Comparison of ENCODE assay signal across 1 cellular context in genomic region chr16:81035975-81036750, GRCh38.
A peak's percentile ranks its signal among the peaks of the same experiment; 100 is the strongest.
TF ChIP-seq lines count a peak whose summit lies in the region.

No MANE protein-coding gene starts in this region.

TF ChIP-seq in K562, 482 proteins besides CTCF, POLR2A, EP300 and RAD21 (continued from another document and continues in another):
- TF ChIP-seq ZBTB11 (CRISPR knock-in tag; IDR thresholded peaks at IDR 0.05) (peak in 2 of 3 experiments; percentile 41 to 53; a peak in 2 of 6 replicates), ZBTB7A (IDR thresholded peaks at IDR 0.05; ENCODE audit: borderline replicate concordance, control insufficient read depth, low read depth, low read length) (0 out of 2 replicates have a peak, but pooled peaks have one; percentile 36), COPS2 (conservative IDR thresholded peaks at IDR 0.05) (no peak), NCOA2 (IDR thresholded peaks at IDR 0.05; ENCODE audit: partially characterized antibody in 2 of 2) (no peak), CAMTA2 (CRISPR knock-in tag; conservative IDR thresholded peaks at IDR 0.05) (no peak), ZHX1 (conservative IDR thresholded peaks at IDR 0.05; ENCODE audit: low read length) (no peak), MAFF (IDR thresholded peaks at IDR 0.05; ENCODE audit: low read length) (no peak), HNRNPUL1 (IDR thresholded peaks at IDR 0.05; ENCODE audit: low read length) (no peak), THRAP3 (IDR thresholded peaks at IDR 0.05; ENCODE audit: borderline replicate concordance) (no peak), HDAC8 (tag; IDR thresholded peaks at IDR 0.05) (no peak), PPARD (CRISPR knock-in tag; IDR thresholded peaks at IDR 0.05) (no peak), ZFP30 (CRISPR knock-in tag; IDR thresholded peaks at IDR 0.05; ENCODE audit: borderline replicate concordance) (no peak), NR0B1 (IDR thresholded peaks at IDR 0.05; ENCODE audit: partially characterized antibody) (no peak), HMG20B (CRISPR knock-in tag; IDR thresholded peaks at IDR 0.05) (no peak), PCBP2 (IDR thresholded peaks at IDR 0.05; ENCODE audit: low read depth, low read length, poor library complexity, severe bottlenecking) (no peak), CHD1 (IDR thresholded peaks at IDR 0.05; ENCODE audit: low read length) (peak; percentile 72), STAT5A (IDR thresholded peaks at IDR 0.05; ENCODE audit: borderline replicate concordance, low read length) (no peak), CBX3 (IDR thresholded peaks at IDR 0.05; ENCODE audit: borderline replicate concordance in 1 of 2, low read length in 2 of 2) (no peak), SREBF1 (IDR thresholded peaks at IDR 0.05; ENCODE audit: borderline replicate concordance, low read depth, low read length) (no peak), SLC30A9 (CRISPR knock-in tag; IDR thresholded peaks at IDR 0.05) (no peak), ZNF232 (CRISPR knock-in tag; IDR thresholded peaks at IDR 0.05) (no peak), SAP30 (IDR thresholded peaks at IDR 0.05; ENCODE audit: borderline replicate concordance, insufficient read depth, low read depth, low read length, poor library complexity, severe bottlenecking) (peak; percentile 67), HDGF (IDR thresholded peaks at IDR 0.05) (no peak), ZNF57 (CRISPR knock-in tag; IDR thresholded peaks at IDR 0.05) (no peak), ZFX (CRISPR knock-in tag; IDR thresholded peaks at IDR 0.05) (peak; percentile 70), PHB2 (IDR thresholded peaks at IDR 0.05; ENCODE audit: low read depth) (no peak), GTF2B (IDR thresholded peaks at IDR 0.05; ENCODE audit: extremely low read depth, insufficient read length) (no peak), MEIS2 (IDR thresholded peaks at IDR 0.05; ENCODE audit: partially characterized antibody) (no peak), ZNF134 (CRISPR knock-in tag; conservative IDR thresholded peaks at IDR 0.05) (no peak), POLR3A (IDR thresholded peaks at IDR 0.05; ENCODE audit: borderline replicate concordance, extremely low read depth, insufficient read depth, insufficient read length) (no peak), ZNF140 (CRISPR knock-in tag; IDR thresholded peaks at IDR 0.05) (no peak), ZNF639 (CRISPR knock-in tag; conservative IDR thresholded peaks at IDR 0.05 in 1 of 2, IDR thresholded peaks at IDR 0.05 in 1 of 2) (no peak), CREM (IDR thresholded peaks at IDR 0.05; ENCODE audit: low read depth) (no peak), RNF2 (IDR thresholded peaks at IDR 0.05) (no peak), ZKSCAN1 (IDR thresholded peaks at IDR 0.05; ENCODE audit: low read depth, low read length) (no peak), RBFOX2 (IDR thresholded peaks at IDR 0.05; ENCODE audit: low read depth, low read length) (peak; percentile 46; the same call in 1 of the 2 replicates), THAP12 (CRISPR knock-in tag; IDR thresholded peaks at IDR 0.05) (no peak), ZNF354B (CRISPR knock-in tag; IDR thresholded peaks at IDR 0.05) (no peak), ZBTB43 (CRISPR knock-in tag; IDR thresholded peaks at IDR 0.05) (no peak), MECOM (CRISPR knock-in tag; IDR thresholded peaks at IDR 0.05) (no peak), RUNX1 (IDR thresholded peaks at IDR 0.05; ENCODE audit: low read depth) (no peak), NONO (IDR thresholded peaks at IDR 0.05; ENCODE audit: low read depth in 2 of 2, low read length in 1 of 2) (peak in 1 of 2 experiments; percentile 65; a peak in 2 of 4 replicates), MEF2D (tag; conservative IDR thresholded peaks at IDR 0.05; ENCODE audit: low read depth) (no peak)
- TF ChIP-seq, protein P1, sequence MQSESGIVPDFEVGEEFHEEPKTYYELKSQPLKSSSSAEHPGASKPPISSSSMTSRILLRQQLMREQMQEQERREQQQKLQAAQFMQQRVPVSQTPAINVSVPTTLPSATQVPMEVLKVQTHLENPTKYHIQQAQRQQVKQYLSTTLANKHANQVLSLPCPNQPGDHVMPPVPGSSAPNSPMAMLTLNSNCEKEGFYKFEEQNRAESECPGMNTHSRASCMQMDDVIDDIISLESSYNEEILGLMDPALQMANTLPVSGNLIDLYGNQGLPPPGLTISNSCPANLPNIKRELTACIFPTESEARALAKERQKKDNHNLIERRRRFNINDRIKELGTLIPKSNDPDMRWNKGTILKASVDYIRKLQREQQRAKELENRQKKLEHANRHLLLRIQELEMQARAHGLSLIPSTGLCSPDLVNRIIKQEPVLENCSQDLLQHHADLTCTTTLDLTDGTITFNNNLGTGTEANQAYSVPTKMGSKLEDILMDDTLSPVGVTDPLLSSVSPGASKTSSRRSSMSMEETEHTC (IDR thresholded peaks at IDR 0.05), result no peak
- TF ChIP-seq, protein P2, sequence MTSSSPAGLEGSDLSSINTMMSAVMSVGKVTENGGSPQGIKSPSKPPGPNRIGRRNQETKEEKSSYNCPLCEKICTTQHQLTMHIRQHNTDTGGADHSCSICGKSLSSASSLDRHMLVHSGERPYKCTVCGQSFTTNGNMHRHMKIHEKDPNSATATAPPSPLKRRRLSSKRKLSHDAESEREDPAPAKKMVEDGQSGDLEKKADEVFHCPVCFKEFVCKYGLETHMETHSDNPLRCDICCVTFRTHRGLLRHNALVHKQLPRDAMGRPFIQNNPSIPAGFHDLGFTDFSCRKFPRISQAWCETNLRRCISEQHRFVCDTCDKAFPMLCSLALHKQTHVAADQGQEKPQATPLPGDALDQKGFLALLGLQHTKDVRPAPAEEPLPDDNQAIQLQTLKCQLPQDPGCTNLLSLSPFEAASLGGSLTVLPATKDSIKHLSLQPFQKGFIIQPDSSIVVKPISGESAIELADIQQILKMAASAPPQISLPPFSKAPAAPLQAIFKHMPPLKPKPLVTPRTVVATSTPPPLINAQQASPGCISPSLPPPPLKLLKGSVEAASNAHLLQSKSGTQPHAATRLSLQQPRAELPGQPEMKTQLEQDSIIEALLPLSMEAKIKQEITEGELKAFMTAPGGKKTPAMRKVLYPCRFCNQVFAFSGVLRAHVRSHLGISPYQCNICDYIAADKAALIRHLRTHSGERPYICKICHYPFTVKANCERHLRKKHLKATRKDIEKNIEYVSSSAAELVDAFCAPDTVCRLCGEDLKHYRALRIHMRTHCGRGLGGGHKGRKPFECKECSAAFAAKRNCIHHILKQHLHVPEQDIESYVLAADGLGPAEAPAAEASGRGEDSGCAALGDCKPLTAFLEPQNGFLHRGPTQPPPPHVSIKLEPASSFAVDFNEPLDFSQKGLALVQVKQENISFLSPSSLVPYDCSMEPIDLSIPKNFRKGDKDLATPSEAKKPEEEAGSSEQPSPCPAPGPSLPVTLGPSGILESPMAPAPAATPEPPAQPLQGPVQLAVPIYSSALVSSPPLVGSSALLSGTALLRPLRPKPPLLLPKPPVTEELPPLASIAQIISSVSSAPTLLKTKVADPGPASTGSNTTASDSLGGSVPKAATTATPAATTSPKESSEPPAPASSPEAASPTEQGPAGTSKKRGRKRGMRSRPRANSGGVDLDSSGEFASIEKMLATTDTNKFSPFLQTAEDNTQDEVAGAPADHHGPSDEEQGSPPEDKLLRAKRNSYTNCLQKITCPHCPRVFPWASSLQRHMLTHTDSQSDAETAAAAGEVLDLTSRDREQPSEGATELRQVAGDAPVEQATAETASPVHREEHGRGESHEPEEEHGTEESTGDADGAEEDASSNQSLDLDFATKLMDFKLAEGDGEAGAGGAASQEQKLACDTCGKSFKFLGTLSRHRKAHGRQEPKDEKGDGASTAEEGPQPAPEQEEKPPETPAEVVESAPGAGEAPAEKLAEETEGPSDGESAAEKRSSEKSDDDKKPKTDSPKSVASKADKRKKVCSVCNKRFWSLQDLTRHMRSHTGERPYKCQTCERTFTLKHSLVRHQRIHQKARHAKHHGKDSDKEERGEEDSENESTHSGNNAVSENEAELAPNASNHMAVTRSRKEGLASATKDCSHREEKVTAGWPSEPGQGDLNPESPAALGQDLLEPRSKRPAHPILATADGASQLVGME (CRISPR knock-in tag; IDR thresholded peaks at IDR 0.05), result no peak
